Comparison of ENCODE assay signal across 17 cellular contexts in genomic region chr9:106305428-106306133, GRCh38.
A peak's percentile ranks its signal among the peaks of the same experiment; 100 is the strongest.
DNase-seq lines count a peak whose midpoint lies in the region; ATAC-seq and TF ChIP-seq lines count a peak whose summit lies in the region.
"Had no signal": no experiment of that assay in that cellular context is flagged by ENCODE, and none has a peak within 500 bp of the region (broad histone marks: within the 10 kb centered on the region; RNA-seq: fewer than 3 reads in every experiment).

No MANE protein-coding gene starts in this region.

- intact Hi-C loops in left ventricle myocardium superior (cut with micrococcal nuclease): no loop called here

- ATAC-seq in left ventricle myocardium superior (peak; percentile 61), HG03342 (IDR thresholded peaks at IDR 0.05; ENCODE audit: unreplicated experiment) (no peak)
- ATAC-seq: HepG2 had no signal

- TF ChIP-seq CTCF in right atrium auricular region (IDR thresholded peaks at IDR 0.05) (no peak), foreskin fibroblast (IDR thresholded peaks at IDR 0.05; ENCODE audit: low read depth, low read length) (no peak)

- H3K36me3 ChIP-seq in right atrium auricular region (no peaks in the 10 kb centered on the region), HAP-1 (replicated peaks) (no peaks in the 10 kb centered on the region)
- H3K36me3 ChIP-seq: Peyer's patch had no signal

- H3K27me3 ChIP-seq in right atrium auricular region (no peaks in the 10 kb centered on the region), HAP-1 (ENCODE audit: low read depth) (no peaks in the 10 kb centered on the region)
- H3K27me3 ChIP-seq: Peyer's patch had no signal

- H3K4me3 ChIP-seq in right atrium auricular region (no peak overlapping the region), HAP-1 (no peak overlapping the region), foreskin fibroblast (ENCODE audit: low read depth in 1 of 2, low read length in 2 of 2) (no peak overlapping the region)
- H3K4me3 ChIP-seq: Peyer's patch had no signal

- no peaks in the 10 kb centered on the region for H3K9me3 ChIP-seq in right atrium auricular region
- no peaks in the 10 kb centered on the region for H3K9me3 ChIP-seq in HAP-1
- H3K9me3 ChIP-seq: Caco-2, Peyer's patch, SK-N-SH had no signal

- H3K4me1 ChIP-seq in right atrium auricular region (peaks cover 0 to 7% of the 10 kb centered on the region in 2 donors), HAP-1 (peaks cover 2% of the 10 kb centered on the region; the same call in 1 of the 2 replicates)
- H3K4me1 ChIP-seq: Caco-2, Peyer's patch had no signal

- in situ Hi-C loops in HAP-1 (cut with MboI; ENCODE audit: low sequenced_read_pairs): no loop called here

- DNase-seq in left ventricle myocardium superior (no peak), right atrium auricular region (ENCODE audit: low spot score) (no peak), astrocyte of the hippocampus (ENCODE audit: low read depth, low spot score) (peak; percentile 34), medulla oblongata (ENCODE audit: extremely low spot score) (peak; percentile 72), HAP-1 (ENCODE audit: low spot score in 2 of 2) (no peak), foreskin fibroblast (no peak)
- DNase-seq: Caco-2, DMS53, KG1, NCI-H1436 treated with DMSO at 0.1 percent for 48 hours, NCI-H2029 treated with DMSO at 0.1 percent for 48 hours, NCI-H510A treated with DMSO at 0.1 percent for 48 hours, Peyer's patch, SHP77, SK-N-SH had no signal

- H3K27ac ChIP-seq in right atrium auricular region: no peak overlapping the region
- H3K27ac ChIP-seq: Peyer's patch had no signal

Comparison
In these comparisons a context has a peak if more than half of its experiments do, and no peak if none do; other contexts are left out.
1. DNase-seq: peak in astrocyte of the hippocampus (single experiment) and medulla oblongata (single experiment); none in left ventricle myocardium superior (single experiment), right atrium auricular region (single experiment), HAP-1 (0 of 2) and foreskin fibroblast (0 of 2).